In genomic region chr1:7269525-7269924, GRCh38 we compare ENCODE assay signal across 37 cellular contexts.
"Had no signal": no experiment of that assay in that cellular context is flagged by ENCODE, and none has a peak within 500 bp of the region (broad histone marks: within the 10 kb centered on the region; RNA-seq: fewer than 3 reads in every experiment).

No MANE protein-coding gene starts in this region.

- H3K27ac Mint-ChIP-seq: activated B cell treated with CpG ODN at 0.5 μM for 24 hours; activated CD4-positive, alpha-beta memory T cell treated with anti-CD3 and anti-CD28 coated beads for 36 hours; activated CD8-positive, alpha-beta T cell treated with anti-CD3 and anti-CD28 coated beads for 36 hours; activated naive CD4-positive, alpha-beta T cell treated with anti-CD3 and anti-CD28 coated beads for 36 hours; activated naive CD8-positive, alpha-beta T cell; activated naive CD8-positive, alpha-beta T cell treated with anti-CD3 and anti-CD28 coated beads, Interleukin-2, amount 10 ng/mL, durations not matched to agents 7 days and 5 days; activated naive CD8-positive, alpha-beta T cell treated with anti-CD3 and anti-CD28 coated beads, Interleukin-2, amount 50 U/mL, for 24 hours; activated T-cell treated with anti-CD3 and anti-CD28 coated beads, Interleukin-2, amount 50 U/mL, for 72 hours; activated T-helper 1 cell treated with anti-CD3 and anti-CD28 coated beads, Interleukin-12 subunit alpha, Interleukin-12 subunit beta, Interleukin-2, Interleukin-4 antibody, amounts not matched to agents 30 ng/mL and 10 ng/mL and 1 ng/mL, durations not matched to agents 14 hours and 24 hours and 36 hours; activated T-helper 17 cell treated with anti-CD3 and anti-CD28 coated beads, Interleukin-2, amount 50 U/mL, for 72 hours; brain; T-helper 1 cell treated with Interleukin-12 subunit alpha and Interleukin-12 subunit beta and Interleukin-4 antibody, amounts not matched to agents 30 μg/mL and 1 μg/mL, for 36 hours; T-helper 2 cell treated with Interferon-gamma antibody and Interleukin-4, amounts not matched to agents 5 μg/mL and 100 μg/mL, for 36 hours had no signal

- H3K4me3 ChIP-seq: ascending aorta, cardiac muscle cell had no signal

- DNase-seq: activated B cell treated with CpG ODN at 0.5 μM for 24 hours; activated CD4-positive, alpha-beta memory T cell treated with anti-CD3 and anti-CD28 coated beads for 36 hours; activated CD4-positive, alpha-beta T cell treated with anti-CD3 and anti-CD28 coated beads for 48 hours; activated CD4-positive, alpha-beta T cell treated with anti-CD3 and anti-CD28 coated beads, Interleukin-2, amount 50 U/mL, for 1 hour; activated CD4-positive, alpha-beta T cell treated with anti-CD3 and anti-CD28 coated beads, Interleukin-2, amount 50 U/mL, for 4 hours; activated CD4-positive, CD25-positive, alpha-beta regulatory T cell treated with anti-CD3 and anti-CD28 coated beads, Interleukin-2, amount 50 U/mL, for 72 hours; activated CD8-positive, alpha-beta memory T cell treated with anti-CD3 and anti-CD28 coated beads, Interleukin-2, amount 50 U/mL, for 4 hours; activated CD8-positive, alpha-beta T cell treated with anti-CD3 and anti-CD28 coated beads for 36 hours; activated effector memory CD4-positive, alpha-beta T cell treated with anti-CD3 and anti-CD28 coated beads, Interleukin-2, amount 50 U/mL, for 16 hours; activated gamma-delta T cell treated with Interleukin-2 at 50 U/mL for 16 hours; activated naive CD4-positive, alpha-beta T cell; activated naive CD4-positive, alpha-beta T cell treated with anti-CD3 and anti-CD28 coated beads for 36 hours; activated naive CD4-positive, alpha-beta T cell treated with anti-CD3 and anti-CD28 coated beads, Interleukin-2, amount 50 U/mL, for 16 hours; activated naive CD8-positive, alpha-beta T cell treated with anti-CD3 and anti-CD28 coated beads, Interleukin-2, amount 10 ng/mL, durations not matched to agents 7 days and 5 days; activated naive CD8-positive, alpha-beta T cell treated with anti-CD3 and anti-CD28 coated beads, Interleukin-2, amount 50 U/mL, for 24 hours; activated T-cell treated with anti-CD3 and anti-CD28 coated beads for 4 hours; activated T-cell treated with anti-CD3 and anti-CD28 coated beads, Interleukin-2, amount 50 U/mL, for 1 hour; activated T-cell treated with anti-CD3 and anti-CD28 coated beads, Interleukin-2, amount 50 U/mL, for 4 hours; activated T-cell treated with anti-CD3 and anti-CD28 coated beads, Interleukin-2, amount 50 U/mL, for 72 hours; amygdala; anterior cingulate cortex; caudate nucleus; cerebellar nuclear complex; T-helper 1 cell; T-helper 2 cell; T-helper 9 cell had no signal

- H3K4me1 ChIP-seq: ascending aorta had no signal

- H3K27ac ChIP-seq: ascending aorta, cardiac muscle cell, VCaP had no signal

- H3K36me3 ChIP-seq: ascending aorta, cardiac muscle cell had no signal

- H3K36me3 Mint-ChIP-seq: activated CD4-positive, alpha-beta memory T cell treated with anti-CD3 and anti-CD28 coated beads for 36 hours had no signal

- H3K27me3 ChIP-seq: ascending aorta, cardiac muscle cell had no signal

- FAIRE-seq: bronchial epithelial cell, TTC549 had no signal

- ATAC-seq: activated CD8-positive, alpha-beta T cell treated with anti-CD3 and anti-CD28 coated beads for 36 hours; activated naive CD8-positive, alpha-beta T cell treated with anti-CD3 and anti-CD28 coated beads, Interleukin-2, amount 50 U/mL, for 24 hours; activated T-cell treated with anti-CD3 and anti-CD28 coated beads, Interleukin-2, amount 50 U/mL, for 4 hours; activated T-cell treated with anti-CD3 and anti-CD28 coated beads, Interleukin-2, amount 50 U/mL, for 72 hours; activated T-helper 17 cell treated with anti-CD3 and anti-CD28 coated beads, Interleukin-2, amount 50 U/mL, for 72 hours had no signal
